In the genomic region with DNA sequence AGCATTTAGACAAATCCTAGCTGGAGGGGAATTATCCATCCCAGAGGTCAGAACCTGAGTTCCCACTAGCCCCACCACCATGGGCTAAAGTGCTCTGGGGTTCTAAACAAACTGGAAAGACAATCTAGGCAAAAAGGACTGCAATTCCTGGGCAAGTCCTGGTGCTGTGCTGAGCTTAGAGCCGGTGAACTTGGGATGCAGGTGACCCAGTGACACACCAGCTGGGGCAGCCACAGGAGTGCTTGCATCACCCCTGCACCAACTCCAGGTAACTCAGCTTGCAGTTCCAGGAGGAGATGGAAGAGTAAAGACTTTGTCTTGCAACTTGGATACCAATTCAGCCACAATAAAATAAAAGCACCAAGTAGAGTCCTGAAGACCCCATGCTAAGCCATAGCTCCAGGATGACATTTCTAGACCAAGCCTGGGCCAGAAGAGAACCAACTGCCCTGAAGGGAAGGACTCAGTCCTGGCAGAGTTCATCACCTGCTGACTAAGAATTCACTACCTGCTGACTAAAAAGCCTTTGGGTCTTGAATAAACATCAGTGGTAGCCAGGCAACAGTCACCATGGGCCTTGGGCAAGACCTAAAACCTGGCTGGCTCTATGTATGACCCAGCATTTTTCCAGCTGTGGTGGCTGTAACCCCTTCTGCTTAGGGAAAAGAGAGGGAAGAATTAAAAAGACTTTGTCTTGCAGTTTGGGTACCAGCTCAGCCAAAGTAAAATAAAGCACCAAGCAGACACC, we compare ENCODE assay signal across 1 cellular context.
TF ChIP-seq lines count a peak whose summit lies in the region.

No MANE protein-coding gene starts in this region.

TF ChIP-seq in H1, 55 proteins besides CTCF, POLR2A, EP300 and RAD21 (continued from another document):
- TF ChIP-seq, protein P1, sequence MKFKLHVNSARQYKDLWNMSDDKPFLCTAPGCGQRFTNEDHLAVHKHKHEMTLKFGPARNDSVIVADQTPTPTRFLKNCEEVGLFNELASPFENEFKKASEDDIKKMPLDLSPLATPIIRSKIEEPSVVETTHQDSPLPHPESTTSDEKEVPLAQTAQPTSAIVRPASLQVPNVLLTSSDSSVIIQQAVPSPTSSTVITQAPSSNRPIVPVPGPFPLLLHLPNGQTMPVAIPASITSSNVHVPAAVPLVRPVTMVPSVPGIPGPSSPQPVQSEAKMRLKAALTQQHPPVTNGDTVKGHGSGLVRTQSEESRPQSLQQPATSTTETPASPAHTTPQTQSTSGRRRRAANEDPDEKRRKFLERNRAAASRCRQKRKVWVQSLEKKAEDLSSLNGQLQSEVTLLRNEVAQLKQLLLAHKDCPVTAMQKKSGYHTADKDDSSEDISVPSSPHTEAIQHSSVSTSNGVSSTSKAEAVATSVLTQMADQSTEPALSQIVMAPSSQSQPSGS (IDR thresholded peaks at IDR 0.05; ENCODE audit: low read length): no peak
- TF ChIP-seq SIX5 (IDR thresholded peaks at IDR 0.05; ENCODE audit: low read depth, low read length) (no peak), CHD1 (IDR thresholded peaks at IDR 0.05; ENCODE audit: low read depth, low read length) (no peak), RFX5 (IDR thresholded peaks at IDR 0.05; ENCODE audit: borderline replicate concordance, low read depth, low read length) (no peak), SRF (IDR thresholded peaks at IDR 0.05; ENCODE audit: low read depth, low read length) (no peak), SP1 (IDR thresholded peaks at IDR 0.05; ENCODE audit: low read depth, low read length) (0 out of 2 replicates have a peak, but pooled peaks have one; percentile 25), MAFK (IDR thresholded peaks at IDR 0.05; ENCODE audit: low read depth, low read length) (peak; percentile 71; the same call in 1 of the 2 replicates), ZNF274 (IDR thresholded peaks at IDR 0.05; ENCODE audit: borderline replicate concordance, extremely low read depth, low read length) (no peak), SIN3A (conservative IDR thresholded peaks at IDR 0.05 in 1 of 2, IDR thresholded peaks at IDR 0.05 in 1 of 2; ENCODE audit: low read depth in 1 of 2, low read length in 2 of 2) (no peak), SIRT6 (IDR thresholded peaks at IDR 0.05; ENCODE audit: low read length) (no peak), BACH1 (IDR thresholded peaks at IDR 0.05; ENCODE audit: low read length) (peak; percentile 95), JUN (IDR thresholded peaks at IDR 0.05; ENCODE audit: low read depth, low read length) (no peak)
- TF ChIP-seq, protein P2, sequence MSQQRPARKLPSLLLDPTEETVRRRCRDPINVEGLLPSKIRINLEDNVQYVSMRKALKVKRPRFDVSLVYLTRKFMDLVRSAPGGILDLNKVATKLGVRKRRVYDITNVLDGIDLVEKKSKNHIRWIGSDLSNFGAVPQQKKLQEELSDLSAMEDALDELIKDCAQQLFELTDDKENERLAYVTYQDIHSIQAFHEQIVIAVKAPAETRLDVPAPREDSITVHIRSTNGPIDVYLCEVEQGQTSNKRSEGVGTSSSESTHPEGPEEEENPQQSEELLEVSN (IDR thresholded peaks at IDR 0.05): no peak
- TF ChIP-seq, protein P3, sequence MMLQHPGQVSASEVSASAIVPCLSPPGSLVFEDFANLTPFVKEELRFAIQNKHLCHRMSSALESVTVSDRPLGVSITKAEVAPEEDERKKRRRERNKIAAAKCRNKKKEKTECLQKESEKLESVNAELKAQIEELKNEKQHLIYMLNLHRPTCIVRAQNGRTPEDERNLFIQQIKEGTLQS (IDR thresholded peaks at IDR 0.05; ENCODE audit: insufficient read depth, low read depth, low read length): no peak
